Comparison of ENCODE assay signal across 26 cellular contexts in the genomic region with DNA sequence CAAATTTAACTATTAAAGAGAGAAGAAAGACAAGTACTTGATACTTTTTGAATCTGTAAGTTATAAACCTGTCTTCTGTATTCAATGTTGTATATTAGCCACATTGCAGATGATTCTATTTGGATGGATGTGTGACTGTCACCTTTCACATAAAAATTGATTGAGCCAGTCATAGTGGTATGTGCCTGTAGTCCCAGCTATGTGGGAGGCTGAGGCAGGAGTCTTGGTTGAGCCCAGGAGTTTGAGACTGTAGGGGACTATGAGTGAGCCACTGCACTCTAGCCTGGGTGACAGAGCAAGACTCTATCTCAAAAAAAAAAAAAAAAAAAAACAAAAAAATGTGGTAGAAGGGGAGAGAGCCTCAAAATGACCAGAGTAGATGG. TPM values are rescaled to one million over a fixed set of nuclear protein-coding genes. Genes with fewer than 3 reads are reported as not detected.
"Had no signal": no experiment of that assay in that cellular context is flagged by ENCODE, and none has a peak within 500 bp of the region (broad histone marks: within the 10 kb centered on the region; RNA-seq: fewer than 3 reads in every experiment).

No MANE protein-coding gene starts in this region.

- H3K4me1 ChIP-seq: parathyroid adenoma, prostate gland, right atrium auricular region, sigmoid colon, testis, tibial artery, upper lobe of left lung had no signal

- H3K9ac ChIP-seq: neural progenitor cell, parathyroid adenoma had no signal

- H3K4me3 ChIP-seq: coronary artery, mucosa of descending colon, neural progenitor cell, prostate gland, right atrium auricular region, sigmoid colon, testis, tibial artery, upper lobe of left lung had no signal

- H3K36me3 ChIP-seq: neural progenitor cell, prostate gland, right atrium auricular region, sigmoid colon, tibial artery, upper lobe of left lung had no signal

- H3K27me3 ChIP-seq: neural progenitor cell, right atrium auricular region, sigmoid colon, testis, upper lobe of left lung had no signal

- H3K27ac ChIP-seq: coronary artery, neural progenitor cell, parathyroid adenoma, prostate gland, right atrium auricular region, sigmoid colon, testis, tibial artery, upper lobe of left lung had no signal

- H3K36me3 Mint-ChIP-seq: mesothelial cell of epicardium; naive B cell; natural killer cell treated with Interleukin-12 subunit alpha and Interleukin-12 subunit beta and Interleukin-15 and Interleukin-18, amount 100 ng/mL, for 72 hours; neural progenitor cell; stimulated activated memory B cell treated with anti-CD40 and anti-IgM and Interleukin-4, amounts not matched to agents 10 μg/mL and 1 μg/mL and 100 μg/mL, for 72 hours had no signal

- FAIRE-seq: frontal cortex, keratinocyte, urothelium cell line had no signal

- H3K79me2 ChIP-seq: parathyroid adenoma had no signal

- H3K4me3 Mint-ChIP-seq: effector memory CD8-positive, alpha-beta T cell; mesothelial cell of epicardium; naive B cell; natural killer cell treated with Interleukin-12 subunit alpha and Interleukin-12 subunit beta and Interleukin-15 and Interleukin-18, amount 100 ng/mL, for 72 hours; neural progenitor cell; stimulated activated memory B cell treated with anti-CD40 and anti-IgM and Interleukin-4, amounts not matched to agents 10 μg/mL and 1 μg/mL and 100 μg/mL, for 72 hours had no signal

- H2AFZ ChIP-seq: neural progenitor cell, parathyroid adenoma had no signal

- ATAC-seq: effector memory CD8-positive, alpha-beta T cell; mucosa of descending colon; natural killer cell treated with Interleukin-12 subunit alpha and Interleukin-12 subunit beta and Interleukin-15 and Interleukin-18, amount 100 ng/mL, for 72 hours; stimulated activated memory B cell treated with anti-CD40 and anti-IgM and Interleukin-4, amounts not matched to agents 10 μg/mL and 1 μg/mL and 100 μg/mL, for 72 hours; stimulated activated naive CD8-positive, alpha-beta T cell treated with anti-CD3 and anti-CD28 coated beads, Interleukin-15, Interleukin-2, amounts not matched to agents 100 U/mL and 50 U/mL, for 24 hours had no signal

- DNase-seq: dermis blood vessel endothelial cell; effector memory CD8-positive, alpha-beta T cell; mesenchymal stem cell; mucosa of descending colon; naive B cell; sigmoid colon; stimulated activated CD4-positive, alpha-beta T cell treated with anti-CD3 and anti-CD28 coated beads, Interleukin-2, amount 100 ng/mL, for 24 hours; stimulated activated CD4-positive, alpha-beta T cell treated with anti-CD3 and anti-CD28 coated beads, Interleukin-4, amount 100 ng/mL, for 24 hours; stimulated activated naive CD8-positive, alpha-beta T cell treated with anti-CD3 and anti-CD28 coated beads, Interleukin-15, Interleukin-2, amounts not matched to agents 100 U/mL and 50 U/mL, for 24 hours; substantia nigra; testis; tibial artery; upper lobe of left lung had no signal

- H3K4me1 Mint-ChIP-seq: naive B cell; stimulated activated memory B cell treated with anti-CD40 and anti-IgM and Interleukin-4, amounts not matched to agents 10 μg/mL and 1 μg/mL and 100 μg/mL, for 72 hours had no signal

- H3K4me2 ChIP-seq: neural progenitor cell had no signal

- H3K27ac Mint-ChIP-seq: effector memory CD8-positive, alpha-beta T cell; mesothelial cell of epicardium; natural killer cell treated with Interleukin-12 subunit alpha and Interleukin-12 subunit beta and Interleukin-15 and Interleukin-18, amount 100 ng/mL, for 72 hours; neural progenitor cell; stimulated activated memory B cell treated with anti-CD40 and anti-IgM and Interleukin-4, amounts not matched to agents 10 μg/mL and 1 μg/mL and 100 μg/mL, for 72 hours had no signal

- H3K9me3 ChIP-seq: mucosa of descending colon, prostate gland, right atrium auricular region, sigmoid colon, testis, tibial artery, upper lobe of left lung had no signal

- H3K9me3 Mint-ChIP-seq: effector memory CD8-positive, alpha-beta T cell; mesothelial cell of epicardium; naive B cell; natural killer cell treated with Interleukin-12 subunit alpha and Interleukin-12 subunit beta and Interleukin-15 and Interleukin-18, amount 100 ng/mL, for 72 hours; neural progenitor cell; stimulated activated memory B cell treated with anti-CD40 and anti-IgM and Interleukin-4, amounts not matched to agents 10 μg/mL and 1 μg/mL and 100 μg/mL, for 72 hours had no signal

RNA-seq across cellular contexts. Expression of gene CACNA1D, which starts 12.3 kb away (rescaled TPM):
- total RNA-seq: dermis blood vessel endothelial cell, fibroblast of villous mesenchyme, lung microvascular endothelial cell had no signal
